In the genomic region with DNA sequence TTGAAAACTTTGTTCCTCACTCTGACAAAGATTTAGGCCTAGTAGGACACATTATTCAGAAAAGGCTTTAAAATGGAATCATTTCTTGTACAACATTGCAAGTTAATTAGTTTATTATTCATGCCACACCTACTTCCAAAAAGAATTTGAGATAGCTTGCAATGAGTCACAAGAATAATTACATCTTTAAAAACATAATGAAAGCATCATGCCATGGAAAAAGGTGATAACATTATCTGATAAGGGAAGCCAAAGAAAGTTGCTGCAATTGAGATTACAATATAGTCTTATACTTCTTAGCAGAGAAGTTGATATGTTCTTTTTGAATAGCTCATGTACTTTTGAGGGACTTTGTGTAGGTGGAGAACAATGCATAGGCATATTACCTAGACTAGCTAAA, we compare ENCODE assay signal across 15 cellular contexts.
DNase-seq lines count a peak whose midpoint lies in the region; ATAC-seq lines count a peak whose summit lies in the region.
"Had no signal": no experiment of that assay in that cellular context is flagged by ENCODE, and none has a peak within 500 bp of the region (broad histone marks: within the 10 kb centered on the region; RNA-seq: fewer than 3 reads in every experiment).

No MANE protein-coding gene starts in this region.

- peak overlapping the region in 12 of 21 experiments; percentile 22 to 78 (median 61) for H3K27ac ChIP-seq in skin epidermis
- H3K27ac ChIP-seq: BLaER1 treated with 17β-estradiol and CSF1 and Interleukin-3, amounts not matched to agents 10 nM and 100 nM; GM23248; HL-60 had no signal

- H3K4me3 Mint-ChIP-seq in activated naive CD4-positive, alpha-beta T cell treated with anti-CD3 and anti-CD28 coated beads, Interleukin-2, amount 10 ng/mL, durations not matched to agents 7 days and 5 days = no peak overlapping the region
- H3K4me3 Mint-ChIP-seq: B cell; CD8-positive, alpha-beta T cell had no signal

- no peak overlapping the region for H3K4me3 ChIP-seq in skin epidermis
- H3K4me3 ChIP-seq: BLaER1 treated with 17β-estradiol and CSF1 and Interleukin-3, amounts not matched to agents 10 nM and 100 nM; GM12878; GM23248 had no signal

- no peak overlapping the region for H3K27ac Mint-ChIP-seq in activated naive CD4-positive, alpha-beta T cell treated with anti-CD3 and anti-CD28 coated beads, Interleukin-2, amount 10 ng/mL, durations not matched to agents 7 days and 5 days
- H3K27ac Mint-ChIP-seq: B cell; CD8-positive, alpha-beta T cell had no signal

- intact Hi-C loops in left colon (cut with DNase I, micrococcal nuclease) = no loop called here

- H3K36me3 Mint-ChIP-seq in activated naive CD4-positive, alpha-beta T cell treated with anti-CD3 and anti-CD28 coated beads, Interleukin-2, amount 10 ng/mL, durations not matched to agents 7 days and 5 days = no peaks in the 10 kb centered on the region
- H3K36me3 Mint-ChIP-seq: CD8-positive, alpha-beta T cell had no signal

- no peaks in the 10 kb centered on the region for H3K4me1 Mint-ChIP-seq in activated naive CD4-positive, alpha-beta T cell treated with anti-CD3 and anti-CD28 coated beads, Interleukin-2, amount 10 ng/mL, durations not matched to agents 7 days and 5 days
- H3K4me1 Mint-ChIP-seq: B cell had no signal

- no peaks in the 10 kb centered on the region for H3K27me3 Mint-ChIP-seq in activated naive CD4-positive, alpha-beta T cell treated with anti-CD3 and anti-CD28 coated beads, Interleukin-2, amount 10 ng/mL, durations not matched to agents 7 days and 5 days
- H3K27me3 Mint-ChIP-seq: B cell had no signal

- peak; percentile 24 for DNase-seq in amniotic epithelial cell (ENCODE audit: low read depth)
- no peak for DNase-seq in left colon
- no peak for DNase-seq in activated naive CD4-positive, alpha-beta T cell treated with anti-CD3 and anti-CD28 coated beads, Interleukin-2, amount 10 ng/mL, durations not matched to agents 7 days and 5 days
- no peak for DNase-seq in superior temporal gyrus (ENCODE audit: extremely low spot score)
- DNase-seq: Calu3; CD8-positive, alpha-beta T cell; DMS79 treated with DMSO at 0.1 percent for 48 hours; GM23248; HCEC 1CT had no signal

- CTCF ChIA-PET in activated naive CD4-positive, alpha-beta T cell treated with anti-CD3 and anti-CD28 coated beads, Interleukin-2, amount 10 ng/mL, durations not matched to agents 7 days and 5 days (lab: Charles Lee) = no interaction called here

- no peaks in the 10 kb centered on the region for H3K9me3 Mint-ChIP-seq in activated naive CD4-positive, alpha-beta T cell treated with anti-CD3 and anti-CD28 coated beads, Interleukin-2, amount 10 ng/mL, durations not matched to agents 7 days and 5 days
- H3K9me3 Mint-ChIP-seq: CD8-positive, alpha-beta T cell had no signal

- ATAC-seq in left colon = peak; percentile 69
- no peak for ATAC-seq in HG03108 (IDR thresholded peaks at IDR 0.05; ENCODE audit: unreplicated experiment)
- ATAC-seq: CD8-positive, alpha-beta T cell; GM12878 had no signal
